ENCODE assay signal across 8 cellular contexts in genomic region chr14:77032854-77033621, GRCh38. TPM values are rescaled to one million over a fixed set of nuclear protein-coding genes. Genes with fewer than 3 reads are reported as not detected.
DNase-seq lines count a peak whose midpoint lies in the region; ATAC-seq and TF ChIP-seq lines count a peak whose summit lies in the region.

No MANE protein-coding gene starts in this region.

- H3K27ac ChIP-seq in CD8-positive, alpha-beta memory T cell (ENCODE audit: low read depth, low read length): peak overlapping the region; percentile 90
- H3K27ac ChIP-seq in HEK293 (ENCODE audit: extremely low read depth, low read depth, low read length): peak overlapping the region; percentile 99

- peak overlapping the region; percentile 78 for H3K4me3 ChIP-seq in CD8-positive, alpha-beta memory T cell (ENCODE audit: low read length)
- peak overlapping the region; percentile 42 for H3K4me3 ChIP-seq in HEK293 (ENCODE audit: low read depth, low read length)
- H3K4me3 ChIP-seq in astrocyte of the spinal cord (ENCODE audit: low read depth, low read length): peak overlapping the region; percentile 46

- DNase-seq in CD8-positive, alpha-beta memory T cell: peak; percentile 66 to 83 (median 73)
- DNase-seq in NCI-H1930 (lab: John Stamatoyannopoulos, UW) (peak; percentile 30 to 62), T-helper 9 cell (peak; percentile 70), astrocyte of the spinal cord (ENCODE audit: low read depth, low spot score) (peak; percentile 96), hippocampal formation (lab: John Stamatoyannopoulos, UW) (peak; percentile 74 to 78), retina (peak; percentile 91)

- in situ Hi-C loops in astrocyte of the spinal cord (cut with HindIII; ENCODE audit: low sequenced_read_pairs): no loop called here

- ATAC-seq in GM21360 (IDR thresholded peaks at IDR 0.05; ENCODE audit: unreplicated experiment): no peak

- H3K4me1 Mint-ChIP-seq in CD8-positive, alpha-beta memory T cell: peaks cover 63 to 79% (median 75%) of the 10 kb centered on the region in 3 donors

- no peaks in the 10 kb centered on the region for H3K9me3 ChIP-seq in CD8-positive, alpha-beta memory T cell (ENCODE audit: low read length)
- no peaks in the 10 kb centered on the region for H3K9me3 ChIP-seq in HEK293 (ENCODE audit: control insufficient read depth, insufficient read depth, low read depth, low read length)

- peaks cover 67% of the 10 kb centered on the region for H3K4me1 ChIP-seq in CD8-positive, alpha-beta memory T cell (ENCODE audit: insufficient read depth, low read length)
- H3K4me1 ChIP-seq in HEK293 (ENCODE audit: control insufficient read depth, insufficient read depth, low read length): peaks cover 49% of the 10 kb centered on the region

- CTCF ChIA-PET in CD8-positive, alpha-beta memory T cell (lab: Charles Lee): interaction anchor here (0.8 to 2.2 kb wide), 9 partner anchors 20 to 119 kb away, joined by 3 to 11 read pairs (median 3); no protein-coding TSS in a partner anchor
- CTCF ChIA-PET in HEK293 (lab: Yijun Ruan, JAX): interaction anchor here (1.1 to 1.5 kb wide), 4 partner anchors 20 to 157 kb away, joined by 3 to 4 read pairs (median 4); no protein-coding TSS in a partner anchor

- H3K4me3 Mint-ChIP-seq in CD8-positive, alpha-beta memory T cell: peak overlapping the region; percentile 90 to 98 (median 91)

- H3K36me3 Mint-ChIP-seq in CD8-positive, alpha-beta memory T cell: peaks cover 0 to 13% (median 2%) of the 10 kb centered on the region in 3 donors

- H3K27me3 Mint-ChIP-seq in CD8-positive, alpha-beta memory T cell: peaks cover 0 to 3% of the 10 kb centered on the region in 2 donors

- H3K27ac Mint-ChIP-seq in CD8-positive, alpha-beta memory T cell: peak overlapping the region; percentile 85 to 100 (median 98)

- TF ChIP-seq CTCF in HEK293 (tag by site-specific recombination; IDR thresholded peaks at IDR 0.05) (peak; percentile 65), astrocyte of the spinal cord (IDR thresholded peaks at IDR 0.05; ENCODE audit: low read depth, low read length) (peak; percentile 19)

- POLR2A ChIA-PET in CD8-positive, alpha-beta memory T cell (lab: Charles Lee): interaction anchor here (1.0 to 1.9 kb wide), 3 partner anchors 71 to 79 kb away, joined by 4 to 6 read pairs (median 6); no protein-coding TSS in a partner anchor
- POLR2A ChIA-PET in HEK293 (lab: Yijun Ruan, JAX): interaction anchor here (0.8 to 2.2 kb wide), 3 partner anchors 7 to 280 kb away, joined by 4 to 6 read pairs (median 4); no protein-coding TSS in a partner anchor

- H3K27me3 ChIP-seq in CD8-positive, alpha-beta memory T cell (ENCODE audit: insufficient read depth, low read length, poor library complexity, severe bottlenecking): no peaks in the 10 kb centered on the region

- no peaks in the 10 kb centered on the region for H3K9me3 Mint-ChIP-seq in CD8-positive, alpha-beta memory T cell

- no peaks in the 10 kb centered on the region for H3K36me3 ChIP-seq in CD8-positive, alpha-beta memory T cell (ENCODE audit: insufficient read depth, low read length)
- H3K36me3 ChIP-seq in HEK293 (ENCODE audit: control insufficient read depth in 2 of 2, insufficient read depth in 1 of 2, low read length in 2 of 2): no peaks in the 10 kb centered on the region

TF ChIP-seq in HEK293, 187 proteins besides CTCF, POLR2A, EP300 and RAD21 (continues in another document):
- TF ChIP-seq ZNF529 (tag by site-specific recombination; IDR thresholded peaks at IDR 0.05; ENCODE audit: insufficient replicate concordance) (no peak), ZNF473 (tag by site-specific recombination; IDR thresholded peaks at IDR 0.05) (no peak), ZBTB6 (tag by site-specific recombination; IDR thresholded peaks at IDR 0.05) (no peak), ZSCAN23 (tag by site-specific recombination; IDR thresholded peaks at IDR 0.05) (peak; percentile 75; the same call in 1 of the 2 replicates), ZNF776 (tag by site-specific recombination; IDR thresholded peaks at IDR 0.05; ENCODE audit: borderline replicate concordance) (no peak), ZNF274 (IDR thresholded peaks at IDR 0.05; ENCODE audit: low read length) (no peak), ZNF274 (tag by site-specific recombination; IDR thresholded peaks at IDR 0.05; ENCODE audit: borderline replicate concordance) (no peak), ZNF404 (tag by site-specific recombination; IDR thresholded peaks at IDR 0.05) (no peak), KLF1 (tag by site-specific recombination; IDR thresholded peaks at IDR 0.05) (no peak; the same call in 1 of the 2 replicates)
- TF ChIP-seq, protein P1, sequence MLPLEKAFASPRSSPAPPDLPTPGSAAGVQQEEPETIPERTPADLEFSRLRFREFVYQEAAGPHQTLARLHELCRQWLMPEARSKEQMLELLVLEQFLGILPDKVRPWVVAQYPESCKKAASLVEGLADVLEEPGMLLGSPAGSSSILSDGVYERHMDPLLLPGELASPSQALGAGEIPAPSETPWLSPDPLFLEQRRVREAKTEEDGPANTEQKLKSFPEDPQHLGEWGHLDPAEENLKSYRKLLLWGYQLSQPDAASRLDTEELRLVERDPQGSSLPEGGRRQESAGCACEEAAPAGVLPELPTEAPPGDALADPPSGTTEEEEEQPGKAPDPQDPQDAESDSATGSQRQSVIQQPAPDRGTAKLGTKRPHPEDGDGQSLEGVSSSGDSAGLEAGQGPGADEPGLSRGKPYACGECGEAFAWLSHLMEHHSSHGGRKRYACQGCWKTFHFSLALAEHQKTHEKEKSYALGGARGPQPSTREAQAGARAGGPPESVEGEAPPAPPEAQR (tag by site-specific recombination; IDR thresholded peaks at IDR 0.05): no peak; the same call in 1 of the 2 replicates
- TF ChIP-seq, protein P2, sequence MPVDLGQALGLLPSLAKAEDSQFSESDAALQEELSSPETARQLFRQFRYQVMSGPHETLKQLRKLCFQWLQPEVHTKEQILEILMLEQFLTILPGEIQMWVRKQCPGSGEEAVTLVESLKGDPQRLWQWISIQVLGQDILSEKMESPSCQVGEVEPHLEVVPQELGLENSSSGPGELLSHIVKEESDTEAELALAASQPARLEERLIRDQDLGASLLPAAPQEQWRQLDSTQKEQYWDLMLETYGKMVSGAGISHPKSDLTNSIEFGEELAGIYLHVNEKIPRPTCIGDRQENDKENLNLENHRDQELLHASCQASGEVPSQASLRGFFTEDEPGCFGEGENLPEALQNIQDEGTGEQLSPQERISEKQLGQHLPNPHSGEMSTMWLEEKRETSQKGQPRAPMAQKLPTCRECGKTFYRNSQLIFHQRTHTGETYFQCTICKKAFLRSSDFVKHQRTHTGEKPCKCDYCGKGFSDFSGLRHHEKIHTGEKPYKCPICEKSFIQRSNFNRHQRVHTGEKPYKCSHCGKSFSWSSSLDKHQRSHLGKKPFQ (tag by site-specific recombination; IDR thresholded peaks at IDR 0.05): peak; percentile 22; the same call in 1 of the 2 replicates
- TF ChIP-seq, protein P3, sequence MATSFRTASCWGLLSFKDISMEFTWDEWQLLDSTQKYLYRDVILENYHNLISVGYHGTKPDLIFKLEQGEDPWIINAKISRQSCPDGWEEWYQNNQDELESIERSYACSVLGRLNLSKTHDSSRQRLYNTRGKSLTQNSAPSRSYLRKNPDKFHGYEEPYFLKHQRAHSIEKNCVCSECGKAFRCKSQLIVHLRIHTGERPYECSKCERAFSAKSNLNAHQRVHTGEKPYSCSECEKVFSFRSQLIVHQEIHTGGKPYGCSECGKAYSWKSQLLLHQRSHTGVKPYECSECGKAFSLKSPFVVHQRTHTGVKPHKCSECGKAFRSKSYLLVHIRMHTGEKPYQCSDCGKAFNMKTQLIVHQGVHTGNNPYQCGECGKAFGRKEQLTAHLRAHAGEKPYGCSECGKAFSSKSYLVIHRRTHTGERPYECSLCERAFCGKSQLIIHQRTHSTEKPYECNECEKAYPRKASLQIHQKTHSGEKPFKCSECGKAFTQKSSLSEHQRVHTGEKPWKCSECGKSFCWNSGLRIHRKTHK (tag by site-specific recombination; IDR thresholded peaks at IDR 0.05): no peak

RNA-seq across cellular contexts. Expression of gene IRF2BPL, which starts 4.5 kb away (rescaled TPM):
- 10 to 100 TPM; 25.6 to 27.2 TPM for total RNA-seq in CD8-positive, alpha-beta memory T cell
- 3.7 TPM for polyA plus RNA-seq in CD8-positive, alpha-beta memory T cell

Comparison
In these comparisons a context has a peak if more than half of its experiments do, and no peak if none do; other contexts are left out.
1. DNase-seq: peak in every context shown above with its lines; median percentile 96 in astrocyte of the spinal cord; 91 in retina; 76 in hippocampal formation; 73 in CD8-positive, alpha-beta memory T cell; 70 in T-helper 9 cell; 46 in NCI-H1930.